10 cellular contexts compared by ENCODE assay signal in genomic region chr2:25313711-25314513, GRCh38. TPM values are rescaled to one million over a fixed set of nuclear protein-coding genes. Genes with fewer than 3 reads are reported as not detected.
DNase-seq lines count a peak whose midpoint lies in the region; ATAC-seq and TF ChIP-seq lines count a peak whose summit lies in the region.
"Had no signal": no experiment of that assay in that cellular context is flagged by ENCODE, and none has a peak within 500 bp of the region (broad histone marks: within the 10 kb centered on the region; RNA-seq: fewer than 3 reads in every experiment).

No MANE protein-coding gene starts in this region.

- H3K27ac ChIP-seq in hepatocyte (peak overlapping the region; percentile 90), subcutaneous abdominal adipose tissue (ENCODE audit: low read depth, low read length) (peak overlapping the region; percentile 46), SK-N-SH (ENCODE audit: low read depth in 2 of 2, low read length in 1 of 2) (peak overlapping the region in 1 of 2 experiments; percentile 100; a peak in 2 of 4 replicates)

- no peaks in the 10 kb centered on the region for H3F3A ChIP-seq in SK-N-SH (replicated peaks; ENCODE audit: insufficient read depth)

- TF ChIP-seq EP300 in SK-N-SH (IDR thresholded peaks at IDR 0.05; ENCODE audit: borderline replicate concordance in 1 of 2, low read depth in 1 of 2, low read length in 1 of 2) = no peak

- CTCF ChIA-PET in T-cell (lab: Charles Lee) = interaction anchor here (0.7 to 1.6 kb wide), 6 partner anchors 9 to 1330 kb away, joined by 3 to 6 read pairs (median 6); no protein-coding TSS in a partner anchor
- CTCF ChIA-PET in SK-N-SH (lab: Yijun Ruan, JAX) = interaction anchor here (0.8 to 9.7 kb wide), 8 partner anchors 21 to 68 kb away, joined by 3 to 117 read pairs (median 9); partner anchors contain the start of gene DNMT3A

- no peak overlapping the region for H3K4me3 ChIP-seq in hepatocyte
- no peak overlapping the region for H3K4me3 ChIP-seq in subcutaneous abdominal adipose tissue (ENCODE audit: low read depth in 1 of 5, low read length in 5 of 5)
- H3K4me3 ChIP-seq in SK-N-SH (ENCODE audit: low read depth in 2 of 2, low read length in 1 of 2) = no peak overlapping the region

- H3K36me3 Mint-ChIP-seq in T-cell = peaks cover 2% of the 10 kb centered on the region

- TF ChIP-seq CTCF in hepatocyte (IDR thresholded peaks at IDR 0.05; ENCODE audit: poor library complexity) (no peak), SK-N-SH (IDR thresholded peaks at IDR 0.05) (no peak)

- H3K9ac ChIP-seq in subcutaneous abdominal adipose tissue (ENCODE audit: low read length in 5 of 5) = peak overlapping the region in 1 of 5 donors; percentile 23
- no peak overlapping the region for H3K9ac ChIP-seq in SK-N-SH

- POLR2A ChIA-PET in T-cell (lab: Charles Lee) (interaction anchor here in 1 of 2 donors (1.2 kb wide), 1 partner anchor 41 kb away, joined by 3 read pairs; no protein-coding TSS in a partner anchor), SK-N-SH (lab: Yijun Ruan, JAX) (interaction anchor here (0.6 to 2.7 kb wide), 9 partner anchors 10 to 179 kb away, joined by 3 to 17 read pairs (median 6); partner anchors contain the start of gene DNMT3A)

- peaks cover 70 to 82% (median 77%) of the 10 kb centered on the region in 3 donors for H3K4me1 Mint-ChIP-seq in T-cell

- H3K36me3 ChIP-seq in hepatocyte (replicated peaks; ENCODE audit: insufficient read depth, low read depth) (no peaks in the 10 kb centered on the region), subcutaneous abdominal adipose tissue (ENCODE audit: control insufficient read depth in 5 of 5, insufficient read depth in 5 of 5, low read length in 5 of 5) (peaks cover 0 to 37% (median 25%) of the 10 kb centered on the region in 5 donors), SK-N-SH (replicated peaks in 1 of 2; ENCODE audit: control insufficient read depth in 1 of 2, insufficient read depth in 2 of 2, low read length in 1 of 2) (peaks cover 4 to 16% of the 10 kb centered on the region in 2 experiments)

- peaks cover 51% of the 10 kb centered on the region for H3K79me2 ChIP-seq in hepatocyte
- H3K79me2 ChIP-seq in SK-N-SH (ENCODE audit: insufficient read depth) = peaks cover 15% of the 10 kb centered on the region; the same call in 1 of the 2 replicates

- peak; percentile 20 for DNase-seq in activated naive CD4-positive, alpha-beta T cell treated with Interleukin-2 at 50 U/mL for 16 hours
- DNase-seq in activated naive CD4-positive, alpha-beta T cell treated with anti-CD3 and anti-CD28 coated beads, Interleukin-2, amount 50 U/mL, for 16 hours = no peak
- DNase-seq in T-cell (no peak), hepatocyte (ENCODE audit: low spot score) (no peak), NCI-H1417 (lab: John Stamatoyannopoulos, UW) (no peak), SK-N-SH (no peak)
- DNase-seq: AML-193, NCI-H2081 treated with DMSO at 0.1 percent for 48 hours had no signal

- peak; percentile 13 to 48 (median 23) for ATAC-seq in T-cell (replicated peaks in 1 of 4)
- ATAC-seq in HG02981 (IDR thresholded peaks at IDR 0.05; ENCODE audit: unreplicated experiment) = no peak

- H3K27me3 Mint-ChIP-seq in T-cell = no peaks in the 10 kb centered on the region

- H3K9me2 ChIP-seq in hepatocyte (replicated peaks; ENCODE audit: insufficient read depth) (no peaks in the 10 kb centered on the region), SK-N-SH (no peaks in the 10 kb centered on the region)

- WGBS in hepatocyte (ENCODE audit: low lambda C conversion rate, missing lambda C conversion rate) = 88% methylated on average over 21 of the region's 27 CpGs
- WGBS in SK-N-SH (ENCODE audit: low lambda C conversion rate) = 97% methylated on average over 27 of the region's 27 CpGs

- H3K4me3 Mint-ChIP-seq in T-cell = peak overlapping the region; percentile 70 to 76 (median 75)

- peaks cover 15% of the 10 kb centered on the region for H3K4me1 ChIP-seq in hepatocyte (ENCODE audit: insufficient read depth)
- peaks cover 4 to 59% (median 55%) of the 10 kb centered on the region in 5 donors for H3K4me1 ChIP-seq in subcutaneous abdominal adipose tissue (ENCODE audit: control insufficient read depth in 5 of 5, insufficient read depth in 5 of 5, low read length in 5 of 5)
- peaks cover 13 to 77% of the 10 kb centered on the region in 2 experiments; a peak in 3 of 4 replicates for H3K4me1 ChIP-seq in SK-N-SH (ENCODE audit: control insufficient read depth in 1 of 2, insufficient read depth in 2 of 2, low read depth in 1 of 2, low read length in 1 of 2)

- H3K27me3 ChIP-seq in hepatocyte = no peaks in the 10 kb centered on the region
- no peaks in the 10 kb centered on the region for H3K27me3 ChIP-seq in subcutaneous abdominal adipose tissue (ENCODE audit: control insufficient read depth in 5 of 5, insufficient read depth in 4 of 5, low read length in 5 of 5)
- H3K27me3 ChIP-seq in SK-N-SH (ENCODE audit: insufficient read depth) = no peaks in the 10 kb centered on the region

- H3K4me2 ChIP-seq in hepatocyte = peak overlapping the region; percentile 48
- no peak overlapping the region for H3K4me2 ChIP-seq in SK-N-SH

- TF ChIP-seq RAD21 in SK-N-SH (IDR thresholded peaks at IDR 0.05; ENCODE audit: low read length) = no peak

- H4K20me1 ChIP-seq in hepatocyte (ENCODE audit: insufficient read depth, poor library complexity, severe bottlenecking) (peaks cover 34% of the 10 kb centered on the region), SK-N-SH (ENCODE audit: insufficient read depth) (peaks cover 16% of the 10 kb centered on the region)

- H3K9me3 ChIP-seq in hepatocyte (ENCODE audit: low read depth) = no peaks in the 10 kb centered on the region
- no peaks in the 10 kb centered on the region for H3K9me3 ChIP-seq in subcutaneous abdominal adipose tissue (ENCODE audit: control insufficient read depth in 5 of 5, low read length in 5 of 5)
- H3K9me3 ChIP-seq in SK-N-SH = no peaks in the 10 kb centered on the region

- no peaks in the 10 kb centered on the region for H3K9me3 Mint-ChIP-seq in T-cell

- no peak overlapping the region for H2AFZ ChIP-seq in hepatocyte
- no peak overlapping the region for H2AFZ ChIP-seq in SK-N-SH (ENCODE audit: low read depth)

- peak overlapping the region; percentile 94 to 95 for H3K27ac Mint-ChIP-seq in T-cell

TF ChIP-seq in SK-N-SH, 30 proteins besides CTCF, POLR2A, EP300 and RAD21:
- no peak for TF ChIP-seq ELF1 (IDR thresholded peaks at IDR 0.05)
- TF ChIP-seq GABPA (IDR thresholded peaks at IDR 0.05; ENCODE audit: low read depth) = no peak

RNA-seq across cellular contexts. Expression of gene DNMT3A, which starts 27.8 kb away (rescaled TPM):
- 100 to 1,000 TPM in 1 of 5 donors, 10 to 100 TPM in 4; 78.7 to 125 (median 93.2) TPM for total RNA-seq in T-cell
- total RNA-seq in hepatocyte = 43.8 and 49.5 TPM in 2 replicates
- 27.9 and 28.3 TPM in 2 replicates for polyA plus RNA-seq in hepatocyte
- 5.5 and 5.6 TPM in 2 replicates for polyA plus RNA-seq in SK-N-SH (2012; rRNA removed)
- polyA plus RNA-seq in SK-N-SH (2012; cell fraction: cytosol; rRNA removed) = 2.3 and 2.6 TPM in 2 replicates
- polyA plus RNA-seq in SK-N-SH (2012; cell fraction: nucleus; rRNA removed) = 18.6 and 20.2 TPM in 2 replicates
